20 cellular contexts compared by ENCODE assay signal in genomic region chr4:113181289-113182007, GRCh38.
A peak's percentile ranks its signal among the peaks of the same experiment; 100 is the strongest.
DNase-seq lines count a peak whose midpoint lies in the region; ATAC-seq and TF ChIP-seq lines count a peak whose summit lies in the region.
"Had no signal": no experiment of that assay in that cellular context is flagged by ENCODE, and none has a peak within 500 bp of the region (broad histone marks: within the 10 kb centered on the region; RNA-seq: fewer than 3 reads in every experiment).

No MANE protein-coding gene starts in this region.

- H3K4me3 ChIP-seq in right cardiac atrium (ENCODE audit: low read length): no peak overlapping the region
- no peak overlapping the region for H3K4me3 ChIP-seq in aorta (ENCODE audit: low read length in 2 of 2)
- H3K4me3 ChIP-seq: mucosa of descending colon had no signal

- ATAC-seq in right cardiac atrium (peak; percentile 72 to 81), aorta (ENCODE audit: low FRiP score) (peak; percentile 38), foreskin keratinocyte (no peak)
- ATAC-seq: activated CD8-positive, alpha-beta T cell treated with anti-CD3 and anti-CD28 coated beads, Interleukin-2, amount 10 ng/mL, durations not matched to agents 7 days and 5 days; activated T-cell treated with anti-CD3 and anti-CD28 coated beads, Interleukin-2, amount 50 U/mL, for 4 hours; HCT116; mucosa of descending colon had no signal

- H3K27ac ChIP-seq in right cardiac atrium (ENCODE audit: low read length) (peak overlapping the region; percentile 49), aorta (ENCODE audit: low read depth in 1 of 2, low read length in 2 of 2) (no peak overlapping the region), foreskin keratinocyte (no peak overlapping the region)

- intact Hi-C loops in right cardiac atrium (cut with DNase I): no loop called here
- intact Hi-C loops in aorta (cut with DNase I): no loop called here

- no peak for TF ChIP-seq CTCF in foreskin keratinocyte (conservative IDR thresholded peaks at IDR 0.05)

- peak; percentile 5 for DNase-seq in SIG-M5 treated with dmso at 0.1 percent for 504 hours (lab: John Stamatoyannopoulos, UW; ENCODE audit: unreplicated experiment)
- no peak for DNase-seq in SIG-M5 (lab: John Stamatoyannopoulos, UW)
- peak; percentile 91 for DNase-seq in cerebellar cortex (ENCODE audit: low spot score)
- no peak for DNase-seq in right cardiac atrium
- no peak for DNase-seq in aorta
- DNase-seq in foreskin keratinocyte: no peak
- DNase-seq in NCI-H2171 treated with DMSO at 0.1 percent for 48 hours (lab: John Stamatoyannopoulos, UW): no peak
- no peak for DNase-seq in stimulated activated CD4-positive, alpha-beta T cell treated with anti-CD3 and anti-CD28 coated beads, Interleukin-2, amount 100 ng/mL, for 48 hours
- DNase-seq: 8988T; activated B cell treated with CpG ODN at 0.5 μM for 24 hours; activated CD8-positive, alpha-beta T cell treated with anti-CD3 and anti-CD28 coated beads, Interleukin-2, amount 10 ng/mL, durations not matched to agents 7 days and 5 days; activated naive CD4-positive, alpha-beta T cell treated with anti-CD3 and anti-CD28 coated beads, Interleukin-2, amount 50 U/mL, for 16 hours; activated T-cell treated with anti-CD3 and anti-CD28 coated beads, Interleukin-2, amount 50 U/mL, for 4 hours; anterior cingulate cortex; mucosa of descending colon; NCI-H2171; NCI-H774; posterior cingulate gyrus; stimulated activated CD4-positive, alpha-beta T cell treated with anti-CD3 and anti-CD28 coated beads, Interleukin-4, amount 100 ng/mL, for 4 hours had no signal

- WGBS in right cardiac atrium: 39% methylated on average over 11 of the region's 11 CpGs
- WGBS in aorta, 2 donors: 42 to 43% methylated on average over 11 of the region's 11 CpGs

- no peaks in the 10 kb centered on the region for H3K36me3 ChIP-seq in aorta (ENCODE audit: control insufficient read depth in 1 of 2, insufficient read depth in 2 of 2, low read length in 1 of 2)

- no peaks in the 10 kb centered on the region for H3K27me3 ChIP-seq in right cardiac atrium (ENCODE audit: control insufficient read depth, insufficient read depth)
- H3K27me3 ChIP-seq in aorta (ENCODE audit: control insufficient read depth in 1 of 2, insufficient read depth in 2 of 2, low read length in 1 of 2): no peaks in the 10 kb centered on the region
- H3K27me3 ChIP-seq in foreskin keratinocyte: peaks cover 3% of the 10 kb centered on the region

- no peaks in the 10 kb centered on the region for H3K9me3 ChIP-seq in right cardiac atrium (ENCODE audit: control insufficient read depth, low read length)
- H3K9me3 ChIP-seq in aorta (ENCODE audit: control insufficient read depth, low read length): no peaks in the 10 kb centered on the region
- H3K9me3 ChIP-seq: mucosa of descending colon had no signal

- H3K4me1 ChIP-seq in right cardiac atrium (ENCODE audit: control insufficient read depth, insufficient read depth, low read length) (peaks cover 5% of the 10 kb centered on the region), aorta (ENCODE audit: control insufficient read depth in 1 of 2, insufficient read depth in 2 of 2, low read length in 2 of 2) (peaks cover 0 to 4% of the 10 kb centered on the region in 2 donors), foreskin keratinocyte (no peaks in the 10 kb centered on the region)

Comparison
In these comparisons a context has a peak if more than half of its experiments do, and no peak if none do; other contexts are left out.
1. DNase-seq: peak in SIG-M5 treated with dmso at 0.1 percent for 504 hours (single experiment) and cerebellar cortex (single experiment); none in SIG-M5 (single experiment), right cardiac atrium (0 of 3), aorta (0 of 2), foreskin keratinocyte (0 of 2), NCI-H2171 treated with DMSO at 0.1 percent for 48 hours (single experiment) and stimulated activated CD4-positive, alpha-beta T cell treated with anti-CD3 and anti-CD28 coated beads, Interleukin-2, amount 100 ng/mL, for 48 hours (0 of 2).